Comparison of ENCODE assay signal across 24 cellular contexts in genomic region chr2:40896358-40896757, GRCh38.
"Had no signal": no experiment of that assay in that cellular context is flagged by ENCODE, and none has a peak within 500 bp of the region (broad histone marks: within the 10 kb centered on the region; RNA-seq: fewer than 3 reads in every experiment).

No MANE protein-coding gene starts in this region.

- H3K9ac ChIP-seq: neural progenitor cell, parathyroid adenoma had no signal

- DNase-seq: occipital lobe; ovary; posterior cingulate gyrus; psoas muscle; right cardiac atrium; right lobe of liver; sigmoid colon; small intestine; stimulated activated CD4-positive, alpha-beta T cell treated with anti-CD3 and anti-CD28 coated beads, Interleukin-15, amount 100 ng/mL, for 24 hours; stimulated activated CD4-positive, alpha-beta T cell treated with anti-CD3 and anti-CD28 coated beads, Interleukin-2, amount 100 ng/mL, for 24 hours; stimulated activated CD4-positive, alpha-beta T cell treated with anti-CD3 and anti-CD28 coated beads, Interleukin-2, amount 100 ng/mL, for 48 hours; stimulated activated CD4-positive, alpha-beta T cell treated with anti-CD3 and anti-CD28 coated beads, Interleukin-4, amount 100 ng/mL, for 24 hours; stimulated activated naive B cell treated with anti-CD40 and anti-IgM and Interleukin-4, amounts not matched to agents 10 μg/mL and 1 μg/mL and 100 μg/mL, for 72 hours; stimulated activated naive CD4-positive, alpha-beta T cell treated with Interleukin-2 at 50 U/mL for 16 hours; stomach; thyroid gland; trophoblast cell; upper lobe of left lung had no signal

- H3K27ac ChIP-seq: neural progenitor cell, ovary, parathyroid adenoma, psoas muscle, right lobe of liver, sigmoid colon, stomach, thoracic aorta, thyroid gland, tibial nerve, upper lobe of left lung, vagina had no signal

- H2AFZ ChIP-seq: neural progenitor cell, parathyroid adenoma had no signal

- H3K4me1 ChIP-seq: neural progenitor cell, parathyroid adenoma, psoas muscle, right lobe of liver, sigmoid colon, stomach, thyroid gland, tibial nerve, upper lobe of left lung, vagina had no signal

- H3K79me2 ChIP-seq: parathyroid adenoma had no signal

- H3K4me2 ChIP-seq: neural progenitor cell had no signal

- H3K27me3 ChIP-seq: neural progenitor cell, ovary, right lobe of liver, sigmoid colon, stomach, thyroid gland, tibial nerve, upper lobe of left lung, vagina had no signal

- H3K9me3 ChIP-seq: ovary, psoas muscle, right lobe of liver, sigmoid colon, stomach, thoracic aorta, thyroid gland, tibial nerve, upper lobe of left lung, vagina had no signal

- ATAC-seq: psoas muscle; right cardiac atrium; right lobe of liver; stimulated activated effector memory CD8-positive, alpha-beta T cell treated with anti-CD3 and anti-CD28 coated beads, Interleukin-12 subunit alpha, Interleukin-12 subunit beta, amount 100 ng/mL, for 72 hours; stimulated activated naive B cell treated with anti-CD40 and anti-IgM and Interleukin-4, amounts not matched to agents 10 μg/mL and 1 μg/mL and 100 μg/mL, for 72 hours had no signal

- H3K4me3 ChIP-seq: neural progenitor cell, ovary, psoas muscle, right lobe of liver, sigmoid colon, stomach, thoracic aorta, thyroid gland, tibial nerve, upper lobe of left lung, vagina had no signal

- H3K36me3 ChIP-seq: neural progenitor cell, ovary, right lobe of liver, sigmoid colon, stomach, thoracic aorta, thyroid gland, tibial nerve, upper lobe of left lung, vagina had no signal
